11 cellular contexts compared by ENCODE assay signal in genomic region chr12:104605685-104606084, GRCh38.
DNase-seq lines count a peak whose midpoint lies in the region; ATAC-seq and TF ChIP-seq lines count a peak whose summit lies in the region.
"Had no signal": no experiment of that assay in that cellular context is flagged by ENCODE, and none has a peak within 500 bp of the region (broad histone marks: within the 10 kb centered on the region; RNA-seq: fewer than 3 reads in every experiment).

No MANE protein-coding gene starts in this region.

- H3K4me3 ChIP-seq in H7 (ENCODE audit: insufficient read depth, low read depth, low read length) = no peak overlapping the region; the same call in 1 of the 2 replicates
- H3K4me3 ChIP-seq in adrenal gland = no peak overlapping the region
- H3K4me3 ChIP-seq: body of pancreas, SJCRH30 had no signal

- TF ChIP-seq CTCF in adrenal gland (IDR thresholded peaks at IDR 0.05) = no peak

- intact Hi-C loops in adrenal gland (cut with DNase I) = no loop called here

- TF ChIP-seq POLR2A in adrenal gland (IDR thresholded peaks at IDR 0.05) = no peak

- ATAC-seq in HG03095 (IDR thresholded peaks at IDR 0.05; ENCODE audit: unreplicated experiment) (no peak), GM18873 (IDR thresholded peaks at IDR 0.05; ENCODE audit: low FRiP score, unreplicated experiment) (no peak)
- ATAC-seq: body of pancreas had no signal

- H3K9me3 ChIP-seq in adrenal gland (replicated peaks in 1 of 3) = no peaks in the 10 kb centered on the region
- H3K9me3 ChIP-seq: body of pancreas, SJCRH30 had no signal

- H3K27me3 Mint-ChIP-seq in immature natural killer cell (ENCODE audit: low read depth in 3 of 3) = peaks cover 0 to 6% (median 3%) of the 10 kb centered on the region in 3 donors
- H3K27me3 Mint-ChIP-seq: stimulated activated naive CD8-positive, alpha-beta T cell treated with anti-CD3 and anti-CD28 coated beads, Interleukin-15, Interleukin-2, amounts not matched to agents 100 ng/mL and 50 ng/mL, for 24 hours had no signal

- DNase-seq in H7 (peak; percentile 46), adrenal gland (peak; percentile 43 to 77 (median 61)), immature natural killer cell (no peak), substantia nigra (lab: John Stamatoyannopoulos, UW) (peak in 30 of 49 donors; percentile 7 to 67 (median 29)), DMS53 treated with DMSO at 0.1 percent for 48 hours (lab: John Stamatoyannopoulos, UW; ENCODE audit: unreplicated experiment) (no peak), KG1 (lab: John Stamatoyannopoulos, UW) (no peak)

- WGBS in adrenal gland, 4 donors = 62 to 80% (median 75%) methylated on average over 9 to 10 of the region's 10 CpGs

- peak overlapping the region in 5 of 6 donors; percentile 64 to 84 (median 71) for H3K27ac Mint-ChIP-seq in immature natural killer cell
- H3K27ac Mint-ChIP-seq: stimulated activated naive CD8-positive, alpha-beta T cell treated with anti-CD3 and anti-CD28 coated beads, Interleukin-15, Interleukin-2, amounts not matched to agents 100 ng/mL and 50 ng/mL, for 24 hours had no signal

- peaks cover 74 to 98% of the 10 kb centered on the region in 2 donors for H3K4me1 Mint-ChIP-seq in immature natural killer cell

- H3K27ac ChIP-seq in adrenal gland (peak overlapping the region in 2 of 5 donors; percentile 57 to 78), substantia nigra (ENCODE audit: low read depth, low read length, poor library complexity, severe bottlenecking) (no peak overlapping the region)
- H3K27ac ChIP-seq: SJCRH30 had no signal

- H3K36me3 ChIP-seq in H7 (replicated peaks; ENCODE audit: control insufficient read depth, insufficient read depth, low read length) = no peaks in the 10 kb centered on the region
- no peaks in the 10 kb centered on the region for H3K36me3 ChIP-seq in adrenal gland (replicated peaks in 1 of 2)
- H3K36me3 ChIP-seq: SJCRH30 had no signal

- H3K27me3 ChIP-seq in H7 (ENCODE audit: control insufficient read depth, insufficient read depth, low read length) (no peaks in the 10 kb centered on the region), adrenal gland (no peaks in the 10 kb centered on the region)
- H3K27me3 ChIP-seq: body of pancreas, SJCRH30 had no signal

- H3K36me3 Mint-ChIP-seq in immature natural killer cell = peaks cover 0 to 4% (median 0%) of the 10 kb centered on the region in 3 donors

- H3K4me3 Mint-ChIP-seq in immature natural killer cell = peak overlapping the region in 4 of 5 donors; percentile 7 to 60 (median 37)
- H3K4me3 Mint-ChIP-seq: stimulated activated naive CD8-positive, alpha-beta T cell treated with anti-CD3 and anti-CD28 coated beads, Interleukin-15, Interleukin-2, amounts not matched to agents 100 ng/mL and 50 ng/mL, for 24 hours had no signal

- peaks cover 16 to 42% of the 10 kb centered on the region in 2 donors for H3K4me1 ChIP-seq in adrenal gland (replicated peaks in 1 of 2)

- no peaks in the 10 kb centered on the region for H3K9me3 Mint-ChIP-seq in immature natural killer cell
- H3K9me3 Mint-ChIP-seq: stimulated activated naive CD8-positive, alpha-beta T cell treated with anti-CD3 and anti-CD28 coated beads, Interleukin-15, Interleukin-2, amounts not matched to agents 100 ng/mL and 50 ng/mL, for 24 hours had no signal

Comparison
In these comparisons a context has a peak if more than half of its experiments do, and no peak if none do; other contexts are left out.
1. DNase-seq: peak in H7 (single experiment), adrenal gland (7 of 7) and substantia nigra (30 of 49); none in immature natural killer cell (0 of 3), DMS53 treated with DMSO at 0.1 percent for 48 hours (single experiment) and KG1 (single experiment).